ENCODE assay signal across 26 cellular contexts in the genomic region with DNA sequence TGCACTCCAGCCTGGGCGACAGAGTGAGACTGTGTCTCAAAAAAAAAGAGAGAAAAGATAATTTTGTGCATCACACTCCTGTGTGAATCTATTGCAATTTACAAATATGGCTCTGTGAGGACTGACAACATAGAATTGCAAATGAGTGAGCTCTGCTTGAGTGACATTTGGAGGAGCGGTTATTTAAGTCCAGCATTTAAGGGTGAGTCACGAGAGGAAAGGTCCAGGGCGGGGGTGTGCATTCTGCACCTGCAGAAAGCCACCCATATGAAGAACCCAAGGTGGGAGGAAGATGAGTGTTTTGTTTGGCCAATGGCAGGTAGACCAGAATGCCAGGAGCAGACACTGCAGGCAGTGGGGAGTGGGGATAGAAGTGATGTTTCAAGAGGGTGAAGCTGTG. TPM values are rescaled to one million over a fixed set of nuclear protein-coding genes. Genes with fewer than 3 reads are reported as not detected.
A peak's percentile ranks its signal among the peaks of the same experiment; 100 is the strongest.
DNase-seq lines count a peak whose midpoint lies in the region; ATAC-seq and TF ChIP-seq lines count a peak whose summit lies in the region.
"Had no signal": no experiment of that assay in that cellular context is flagged by ENCODE, and none has a peak within 500 bp of the region (broad histone marks: within the 10 kb centered on the region; RNA-seq: fewer than 3 reads in every experiment).

No MANE protein-coding gene starts in this region.

- no peak overlapping the region for H3K14ac ChIP-seq in H9 (ENCODE audit: insufficient read depth, low read length)

- no peak for ATAC-seq in GM21737 (IDR thresholded peaks at IDR 0.05; ENCODE audit: unreplicated experiment)
- ATAC-seq: HepG2; left colon; right lobe of liver; Right ventricle myocardium inferior; stimulated activated memory B cell treated with anti-CD40 and anti-IgM and Interleukin-4, amounts not matched to agents 10 μg/mL and 1 μg/mL and 100 μg/mL, for 72 hours had no signal

- no peak overlapping the region for H2BK20ac ChIP-seq in H9 (ENCODE audit: low read depth, low read length, poor library complexity, severe bottlenecking)

- CTCF ChIA-PET in CD8-positive, alpha-beta memory T cell (lab: Charles Lee): interaction anchor here (3.8 kb wide), 1 partner anchor 439 kb away, joined by 15 read pairs; no protein-coding TSS in a partner anchor

- H3K56ac ChIP-seq in H9 (ENCODE audit: insufficient read length, low read depth, low read length): no peak overlapping the region

- no peaks in the 10 kb centered on the region for H3K27me3 ChIP-seq in CD8-positive, alpha-beta memory T cell (ENCODE audit: insufficient read depth, low read length, poor library complexity, severe bottlenecking)
- H3K27me3 ChIP-seq in H9 (ENCODE audit: insufficient read depth, low read length): no peaks in the 10 kb centered on the region
- H3K27me3 ChIP-seq in suprapubic skin: no peaks in the 10 kb centered on the region
- H3K27me3 ChIP-seq: esophagus muscularis mucosa, foreskin keratinocyte, neutrophil, right lobe of liver had no signal

- H4K5ac ChIP-seq in H9 (ENCODE audit: insufficient read length, low read depth, low read length): no peak overlapping the region

- H3K36me3 Mint-ChIP-seq in CD8-positive, alpha-beta memory T cell: peaks cover 0 to 2% (median 0%) of the 10 kb centered on the region in 3 donors
- H3K36me3 Mint-ChIP-seq in H9 (ENCODE audit: insufficient read depth in 1 of 3, low read depth in 3 of 3): peaks cover 0 to 7% (median 6%) of the 10 kb centered on the region in 3 experiments; a peak in 4 of 7 replicates
- H3K36me3 Mint-ChIP-seq in activated T-helper 2 cell treated with anti-CD3 and anti-CD28 coated beads, Interferon-gamma antibody, Interleukin-2, Interleukin-4, amounts not matched to agents 10 μg/mL and 5 μg/mL and 100 μg/mL, durations not matched to agents 14 hours and 24 hours and 36 hours (ENCODE audit: low read depth): no peaks in the 10 kb centered on the region
- H3K36me3 Mint-ChIP-seq: brain; CD14-positive monocyte; memory B cell; stimulated activated memory B cell treated with anti-CD40 and anti-IgM and Interleukin-4, amounts not matched to agents 10 μg/mL and 1 μg/mL and 100 μg/mL, for 72 hours had no signal

- no peak overlapping the region for H3K18ac ChIP-seq in H9 (ENCODE audit: insufficient read length, low read depth, low read length)

- TF ChIP-seq CTCF in H9 (conservative IDR thresholded peaks at IDR 0.05) (no peak), suprapubic skin (IDR thresholded peaks at IDR 0.05) (no peak)

- no peak overlapping the region for H2BK12ac ChIP-seq in H9 (ENCODE audit: insufficient read length, low read depth, low read length)

- H3K9me3 ChIP-seq in CD8-positive, alpha-beta memory T cell (ENCODE audit: low read length): no peaks in the 10 kb centered on the region
- no peaks in the 10 kb centered on the region for H3K9me3 ChIP-seq in H9 (ENCODE audit: control insufficient read depth, low read depth, low read length)
- no peaks in the 10 kb centered on the region for H3K9me3 ChIP-seq in suprapubic skin
- H3K9me3 ChIP-seq: neutrophil, right lobe of liver, thoracic aorta had no signal

- no peak overlapping the region for H3K4me2 ChIP-seq in H9 (ENCODE audit: insufficient read depth, insufficient read length, low read length)

- H2BK5ac ChIP-seq in H9 (ENCODE audit: insufficient read length, low read length): no peak overlapping the region

- H3K23me2 ChIP-seq in H9 (ENCODE audit: insufficient read length, low read depth, low read length, poor library complexity, severe bottlenecking): no peaks in the 10 kb centered on the region

- intact Hi-C loops in activated T-helper 2 cell treated with anti-CD3 and anti-CD28 coated beads, Interferon-gamma antibody, Interleukin-2, Interleukin-4, amounts not matched to agents 10 μg/mL and 5 μg/mL and 100 μg/mL, durations not matched to agents 14 hours and 24 hours and 36 hours (cut with micrococcal nuclease): loop anchor here (10.0 kb wide), 1 partner anchor 332 kb away; no protein-coding TSS in a partner anchor

- H2AK5ac ChIP-seq in H9 (ENCODE audit: insufficient read length, low read length): no peak overlapping the region

- POLR2A ChIA-PET in CD8-positive, alpha-beta memory T cell (lab: Charles Lee): no interaction called here

- no peak overlapping the region for H3T11ph ChIP-seq in H9 (ENCODE audit: low read length)

- H3K4me1 Mint-ChIP-seq in CD8-positive, alpha-beta memory T cell: peaks cover 10 to 20% (median 12%) of the 10 kb centered on the region in 3 donors
- H3K4me1 Mint-ChIP-seq in H9: peaks cover 11 to 14% of the 10 kb centered on the region in 2 experiments
- peaks cover 16% of the 10 kb centered on the region for H3K4me1 Mint-ChIP-seq in activated T-helper 2 cell treated with anti-CD3 and anti-CD28 coated beads, Interferon-gamma antibody, Interleukin-2, Interleukin-4, amounts not matched to agents 10 μg/mL and 5 μg/mL and 100 μg/mL, durations not matched to agents 14 hours and 24 hours and 36 hours (ENCODE audit: low read depth)

- H3K27me3 Mint-ChIP-seq in CD8-positive, alpha-beta memory T cell: no peaks in the 10 kb centered on the region
- H3K27me3 Mint-ChIP-seq in H9 (ENCODE audit: low read depth): no peaks in the 10 kb centered on the region
- H3K27me3 Mint-ChIP-seq in activated T-helper 2 cell treated with anti-CD3 and anti-CD28 coated beads, Interferon-gamma antibody, Interleukin-2, Interleukin-4, amounts not matched to agents 10 μg/mL and 5 μg/mL and 100 μg/mL, durations not matched to agents 14 hours and 24 hours and 36 hours (ENCODE audit: low read depth): no peaks in the 10 kb centered on the region
- H3K27me3 Mint-ChIP-seq: stimulated activated memory B cell treated with anti-CD40 and anti-IgM and Interleukin-4, amounts not matched to agents 10 μg/mL and 1 μg/mL and 100 μg/mL, for 72 hours had no signal

- H3K27ac Mint-ChIP-seq in CD8-positive, alpha-beta memory T cell: peak overlapping the region in 5 of 8 donors; percentile 1 to 77 (median 54)
- H3K27ac Mint-ChIP-seq in H9: peak overlapping the region in 2 of 3 experiments; percentile 42 to 78; a peak in 2 of 7 replicates
- peak overlapping the region; percentile 1 for H3K27ac Mint-ChIP-seq in activated T-helper 2 cell treated with anti-CD3 and anti-CD28 coated beads, Interferon-gamma antibody, Interleukin-2, Interleukin-4, amounts not matched to agents 10 μg/mL and 5 μg/mL and 100 μg/mL, durations not matched to agents 14 hours and 24 hours and 36 hours
- H3K27ac Mint-ChIP-seq: brain; memory B cell; stimulated activated memory B cell treated with anti-CD40 and anti-IgM and Interleukin-4, amounts not matched to agents 10 μg/mL and 1 μg/mL and 100 μg/mL, for 72 hours had no signal

- TF ChIP-seq POLR2A in suprapubic skin (IDR thresholded peaks at IDR 0.05): no peak

- H3K9ac ChIP-seq in H9 (ENCODE audit: extremely low read depth, insufficient read length, low read length): no peak overlapping the region

- no peak overlapping the region for H2AFZ ChIP-seq in H9 (ENCODE audit: low read length)

- H3K23ac ChIP-seq in H9 (ENCODE audit: insufficient read length, low read depth, low read length): no peak overlapping the region

- WGBS in H9 (ENCODE audit: extremely low coverage, insufficient read length, low lambda C conversion rate): no CpG with 5 or more reads among the region's 4 CpGs
- 92% methylated on average over 4 of the region's 4 CpGs for WGBS in suprapubic skin

- H3K27ac ChIP-seq in CD8-positive, alpha-beta memory T cell (ENCODE audit: low read depth, low read length): no peak overlapping the region
- H3K27ac ChIP-seq in H9 (ENCODE audit: insufficient read length, low read depth, low read length): no peak overlapping the region
- H3K27ac ChIP-seq in suprapubic skin: no peak overlapping the region
- H3K27ac ChIP-seq: esophagus muscularis mucosa, foreskin keratinocyte, neutrophil, right lobe of liver, thoracic aorta had no signal

- no peaks in the 10 kb centered on the region for H3K79me2 ChIP-seq in H9 (ENCODE audit: insufficient read depth, low read length)

- H3K36me3 ChIP-seq in CD8-positive, alpha-beta memory T cell (ENCODE audit: insufficient read depth, low read length): no peaks in the 10 kb centered on the region
- no peaks in the 10 kb centered on the region for H3K36me3 ChIP-seq in suprapubic skin
- H3K36me3 ChIP-seq: esophagus muscularis mucosa, neutrophil, right lobe of liver, thoracic aorta had no signal

- H4K91ac ChIP-seq in H9 (ENCODE audit: insufficient read length, low read depth, low read length): no peak overlapping the region

- H3K4me3 ChIP-seq in CD8-positive, alpha-beta memory T cell (ENCODE audit: low read length): no peak overlapping the region
- H3K4me3 ChIP-seq in suprapubic skin: no peak overlapping the region
- H3K4me3 ChIP-seq: esophagus muscularis mucosa, right lobe of liver, thoracic aorta had no signal

- H3K4me1 ChIP-seq in CD8-positive, alpha-beta memory T cell (ENCODE audit: insufficient read depth, low read length): peaks cover 6% of the 10 kb centered on the region
- H3K4me1 ChIP-seq in H9 (ENCODE audit: insufficient read depth, low read length) (no peaks in the 10 kb centered on the region; the same call in 1 of the 2 replicates), suprapubic skin (peaks cover 10% of the 10 kb centered on the region)
- H3K4me1 ChIP-seq: right lobe of liver had no signal

- peaks cover 0 to 3% (median 2%) of the 10 kb centered on the region in 5 donors for H3K9me3 Mint-ChIP-seq in CD8-positive, alpha-beta memory T cell
- H3K9me3 Mint-ChIP-seq in H9: peaks cover 2 to 4% of the 10 kb centered on the region in 2 experiments; a peak in 1 of 5 replicates
- no peaks in the 10 kb centered on the region for H3K9me3 Mint-ChIP-seq in activated T-helper 2 cell treated with anti-CD3 and anti-CD28 coated beads, Interferon-gamma antibody, Interleukin-2, Interleukin-4, amounts not matched to agents 10 μg/mL and 5 μg/mL and 100 μg/mL, durations not matched to agents 14 hours and 24 hours and 36 hours
- H3K9me3 Mint-ChIP-seq: memory B cell; stimulated activated memory B cell treated with anti-CD40 and anti-IgM and Interleukin-4, amounts not matched to agents 10 μg/mL and 1 μg/mL and 100 μg/mL, for 72 hours had no signal

- no peak for TF ChIP-seq EP300 in suprapubic skin (IDR thresholded peaks at IDR 0.05)

- H3K4me3 Mint-ChIP-seq in CD8-positive, alpha-beta memory T cell: no peak overlapping the region
- H3K4me3 Mint-ChIP-seq in H9: no peak overlapping the region
- no peak overlapping the region for H3K4me3 Mint-ChIP-seq in activated T-helper 2 cell treated with anti-CD3 and anti-CD28 coated beads, Interferon-gamma antibody, Interleukin-2, Interleukin-4, amounts not matched to agents 10 μg/mL and 5 μg/mL and 100 μg/mL, durations not matched to agents 14 hours and 24 hours and 36 hours (ENCODE audit: low read depth)
- H3K4me3 Mint-ChIP-seq: brain; CD14-positive monocyte; memory B cell; stimulated activated memory B cell treated with anti-CD40 and anti-IgM and Interleukin-4, amounts not matched to agents 10 μg/mL and 1 μg/mL and 100 μg/mL, for 72 hours had no signal

- H4K8ac ChIP-seq in H9 (replicated peaks; ENCODE audit: insufficient read length, low read depth, low read length): no peak overlapping the region

- H3K79me1 ChIP-seq in H9 (ENCODE audit: insufficient read depth, low read depth, low read length, poor library complexity, severe bottlenecking): no peaks in the 10 kb centered on the region

- no peaks in the 10 kb centered on the region for H4K20me1 ChIP-seq in H9 (ENCODE audit: control insufficient read depth, insufficient read depth, insufficient read length)

- H2BK15ac ChIP-seq in H9 (ENCODE audit: low read depth, low read length): no peak overlapping the region

- no peak overlapping the region for H3K4ac ChIP-seq in H9 (ENCODE audit: low read depth, low read length)

- no peak overlapping the region for H2BK120ac ChIP-seq in H9 (ENCODE audit: low read depth, low read length, poor library complexity, severe bottlenecking)

- no peak for DNase-seq in CD8-positive, alpha-beta memory T cell
- no peak for DNase-seq in H9
- no peak for DNase-seq in activated T-helper 2 cell treated with anti-CD3 and anti-CD28 coated beads, Interferon-gamma antibody, Interleukin-2, Interleukin-4, amounts not matched to agents 10 μg/mL and 5 μg/mL and 100 μg/mL, durations not matched to agents 14 hours and 24 hours and 36 hours (ENCODE audit: low spot score)
- peak; percentile 82 for DNase-seq in kidney tubule cell (ENCODE audit: low spot score)
- no peak for DNase-seq in NCI-H1092 (lab: John Stamatoyannopoulos, UW)
- no peak for DNase-seq in suprapubic skin (ENCODE audit: low spot score in 2 of 2)
- DNase-seq: activated CD4-positive, alpha-beta T cell treated with anti-CD3 and anti-CD28 coated beads for 4 hours; activated CD8-positive, alpha-beta memory T cell treated with anti-CD3 and anti-CD28 coated beads for 24 hours; activated effector memory CD4-positive, alpha-beta T cell treated with anti-CD3 and anti-CD28 coated beads, Interleukin-2, amount 50 U/mL, for 16 hours; effector CD4-positive, alpha-beta T cell; foreskin keratinocyte; GOT3; left colon; NCI-H1930; right lobe of liver; stimulated activated CD4-positive, alpha-beta T cell treated with anti-CD3 and anti-CD28 coated beads, Interleukin-4, amount 100 ng/mL, for 1 hour had no signal

RNA-seq across cellular contexts. Expression of gene DGKH, which starts 58.6 kb away (rescaled TPM):
- total RNA-seq in CD8-positive, alpha-beta memory T cell: 10 to 100 TPM; 10.2 to 10.9 TPM
- 2.5 TPM for polyA plus RNA-seq in CD8-positive, alpha-beta memory T cell
- total RNA-seq in H9 (2021) (7.0 and 8.6 TPM in 2 replicates), suprapubic skin (10 to 100 TPM; 14.8 to 28.0 (median 16.9) TPM)
- 13.7 and 15.1 TPM in 2 replicates for total RNA-seq in activated T-helper 2 cell treated with anti-CD3 and anti-CD28 coated beads, Interferon-gamma antibody, Interleukin-2, Interleukin-4, amounts not matched to agents 10 μg/mL and 5 μg/mL and 100 μg/mL, durations not matched to agents 14 hours and 24 hours and 36 hours

Comparison
In these comparisons a context has a peak if more than half of its experiments do, and no peak if none do; other contexts are left out.
1. H3K27ac Mint-ChIP-seq: peak in every context shown above with its lines; median percentile 60 in H9; 54 in CD8-positive, alpha-beta memory T cell; 1 in activated T-helper 2 cell treated with anti-CD3 and anti-CD28 coated beads, Interferon-gamma antibody, Interleukin-2, Interleukin-4, amounts not matched to agents 10 μg/mL and 5 μg/mL and 100 μg/mL, durations not matched to agents 14 hours and 24 hours and 36 hours.